8 cellular contexts compared by ENCODE assay signal in the genomic region with DNA sequence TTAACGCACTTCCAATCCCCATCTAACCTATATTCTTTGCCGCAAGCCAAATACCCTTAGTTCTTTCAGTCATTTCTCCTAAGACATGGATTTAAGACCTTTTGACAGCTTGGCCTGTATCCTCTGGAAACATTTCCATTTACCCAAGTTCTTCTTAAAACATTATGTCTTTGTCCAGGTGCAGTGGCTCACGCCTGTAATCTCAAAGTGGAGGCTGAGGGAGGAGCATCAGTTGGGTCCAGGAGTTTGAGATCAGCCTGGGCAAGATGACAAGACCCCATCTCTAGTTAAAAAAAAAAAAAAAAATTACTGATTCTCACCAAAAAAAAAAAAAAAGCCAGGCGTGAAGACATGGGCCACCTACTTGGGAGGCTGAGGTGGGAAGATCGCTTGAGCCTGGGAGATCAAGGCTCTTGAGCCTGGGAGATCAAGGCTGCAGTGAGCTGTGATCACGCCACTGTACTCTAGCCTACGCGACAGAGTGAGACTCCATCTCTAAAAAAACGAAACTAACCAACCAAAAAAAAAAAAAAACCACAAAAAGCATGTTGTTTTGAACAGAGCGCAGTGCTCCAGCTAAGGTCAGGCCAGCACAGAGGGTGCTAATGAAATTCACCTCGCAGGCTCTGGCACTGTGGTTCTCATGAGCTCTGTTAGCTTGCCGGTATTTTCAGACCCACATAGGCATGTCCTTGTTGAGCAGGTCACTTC. TPM values are rescaled to one million over a fixed set of nuclear protein-coding genes. Genes with fewer than 3 reads are reported as not detected.
A peak's percentile ranks its signal among the peaks of the same experiment; 100 is the strongest.
DNase-seq lines count a peak whose midpoint lies in the region; ATAC-seq, FAIRE-seq and TF ChIP-seq lines count a peak whose summit lies in the region.

No MANE protein-coding gene starts in this region.

- peaks cover 60% of the 10 kb centered on the region for H3K4me1 ChIP-seq in Karpas-422 (ENCODE audit: low read length)

- no peaks in the 10 kb centered on the region for H3K79me2 ChIP-seq in Karpas-422 (ENCODE audit: low read length)

- H3K9me2 ChIP-seq in Karpas-422 (replicated peaks; ENCODE audit: insufficient read depth, low read length) = no peaks in the 10 kb centered on the region

- no peaks in the 10 kb centered on the region for H4K20me1 ChIP-seq in Karpas-422 (ENCODE audit: insufficient read depth, low read depth, low read length)

- H3K4me2 ChIP-seq in Karpas-422 (ENCODE audit: low read depth, low read length, poor library complexity, severe bottlenecking) = peak overlapping the region; percentile 85

- ATAC-seq in GM19455 (IDR thresholded peaks at IDR 0.05; ENCODE audit: unreplicated experiment) = peak; percentile 20

- DNase-seq in Karpas-422 (peak; percentile 60), fibroblast of villous mesenchyme (ENCODE audit: low read depth) (peak; percentile 77), NCI-H2029 treated with DMSO at 0.1 percent for 48 hours (lab: John Stamatoyannopoulos, UW) (no peak), COLO668 (lab: John Stamatoyannopoulos, UW; ENCODE audit: unreplicated experiment) (no peak), frontal cortex (ENCODE audit: low spot score in 2 of 2) (no peak)
- peak; percentile 73 for DNase-seq in activated CD8-positive, alpha-beta memory T cell treated with anti-CD3 and anti-CD28 coated beads, Interleukin-2, amount 50 U/mL, for 48 hours
- DNase-seq in stimulated activated CD4-positive, alpha-beta T cell treated with anti-CD3 and anti-CD28 coated beads, Interleukin-1b, Interleukin-23, amount 100 ng/mL, for 4 hours (ENCODE audit: low read depth in 2 of 2) = peak; percentile 21 to 22

- peak overlapping the region; percentile 97 for H3K27ac ChIP-seq in Karpas-422 (ENCODE audit: low read length)

- H3K36me3 ChIP-seq in Karpas-422 (ENCODE audit: insufficient read depth, low read length) = no peaks in the 10 kb centered on the region

- H3K27me3 ChIP-seq in Karpas-422 (ENCODE audit: low read length) = no peaks in the 10 kb centered on the region

- H3K9me3 ChIP-seq in Karpas-422 (ENCODE audit: low read length) = no peaks in the 10 kb centered on the region

- H3K9ac ChIP-seq in Karpas-422 (ENCODE audit: low read length) = peak overlapping the region; percentile 71

- peak overlapping the region; percentile 86; the same call in 1 of the 2 replicates for H2AFZ ChIP-seq in Karpas-422 (ENCODE audit: low read length)

- no peak for TF ChIP-seq CTCF in fibroblast of villous mesenchyme (IDR thresholded peaks at IDR 0.05; ENCODE audit: insufficient read depth, low read depth, low read length)

- FAIRE-seq in frontal cortex (lab: Jason Lieb, UNC) = no peak

- H3K4me3 ChIP-seq in Karpas-422 (ENCODE audit: low read length) (peak overlapping the region; percentile 24; the same call in 1 of the 2 replicates), fibroblast of villous mesenchyme (ENCODE audit: low read depth, low read length) (no peak overlapping the region)

RNA-seq across cellular contexts. Expression of gene NUAK2, which starts 36.0 kb away (rescaled TPM):
- total RNA-seq in Karpas-422 (2014; rRNA removed; shearing (Covaris generic); ENCODE audit: low replicate concordance) = 1.4 TPM in 2 replicates
- total RNA-seq in fibroblast of villous mesenchyme (7.1 and 12.1 TPM in 2 replicates), frontal cortex (0.41 TPM)

RNA-seq across cellular contexts. Expression of gene TMCC2, which starts 57.8 kb away (rescaled TPM):
- total RNA-seq in Karpas-422 (2014; rRNA removed; shearing (Covaris generic); ENCODE audit: low replicate concordance) = 0.89 and 1.3 TPM in 2 replicates
- total RNA-seq in fibroblast of villous mesenchyme (3.2 and 3.5 TPM in 2 replicates), frontal cortex (33.0 TPM)

Comparison
In these comparisons a context has a peak if more than half of its experiments do, and no peak if none do; other contexts are left out.
1. DNase-seq: peak in Karpas-422 (single experiment), activated CD8-positive, alpha-beta memory T cell treated with anti-CD3 and anti-CD28 coated beads, Interleukin-2, amount 50 U/mL, for 48 hours (single experiment), fibroblast of villous mesenchyme (single experiment) and stimulated activated CD4-positive, alpha-beta T cell treated with anti-CD3 and anti-CD28 coated beads, Interleukin-1b, Interleukin-23, amount 100 ng/mL, for 4 hours (2 of 2); none in NCI-H2029 treated with DMSO at 0.1 percent for 48 hours (single experiment), COLO668 (single experiment) and frontal cortex (0 of 2).